24 cellular contexts compared by ENCODE assay signal in genomic region chr3:30908466-30909037, GRCh38. TPM values are rescaled to one million over a fixed set of nuclear protein-coding genes. Genes with fewer than 3 reads are reported as not detected.
A peak's percentile ranks its signal among the peaks of the same experiment; 100 is the strongest.
DNase-seq lines count a peak whose midpoint lies in the region; ATAC-seq and TF ChIP-seq lines count a peak whose summit lies in the region.
"Had no signal": no experiment of that assay in that cellular context is flagged by ENCODE, and none has a peak within 500 bp of the region (broad histone marks: within the 10 kb centered on the region; RNA-seq: fewer than 3 reads in every experiment).

No MANE protein-coding gene starts in this region.

- no peaks in the 10 kb centered on the region for H3K36me3 Mint-ChIP-seq in MCF 10A (ENCODE audit: insufficient read depth, unreplicated experiment)
- H3K36me3 Mint-ChIP-seq: CD4-positive, alpha-beta memory T cell had no signal

- no TSS peak for BruUV-seq in MCF 10A (replicated peaks; lab: Mats Ljungman, UMichigan)

- POLR2A ChIA-PET in MCF 10A (lab: Yijun Ruan, JAX) = no interaction called here

- no peaks in the 10 kb centered on the region for H3K4me1 Mint-ChIP-seq in MCF 10A (ENCODE audit: insufficient read depth, unreplicated experiment)

- no peak overlapping the region for H3K4me3 ChIP-seq in coronary artery

- H3K4me3 Mint-ChIP-seq in MCF 10A (ENCODE audit: unreplicated experiment) = no peak overlapping the region
- H3K4me3 Mint-ChIP-seq: CD4-positive, alpha-beta memory T cell; HFFc6 had no signal

- H3K27me3 Mint-ChIP-seq in MCF 10A (ENCODE audit: insufficient read depth, unreplicated experiment) = no peaks in the 10 kb centered on the region
- H3K27me3 Mint-ChIP-seq: CD4-positive, alpha-beta memory T cell had no signal

- CTCF ChIA-PET in MCF 10A (lab: Yijun Ruan, JAX) = interaction anchor here (0.7 kb wide), 1 partner anchor 58 kb away, joined by 3 read pairs; no protein-coding TSS in a partner anchor

- no peak overlapping the region for H3K27ac ChIP-seq in coronary artery

- TF ChIP-seq CTCF in coronary artery (IDR thresholded peaks at IDR 0.05) = no peak
- no peak for TF ChIP-seq CTCF in MCF 10A (IDR thresholded peaks at IDR 0.05; ENCODE audit: unreplicated experiment)

- intact Hi-C loops in MCF 10A (cut with micrococcal nuclease) = no loop called here

- no peak overlapping the region for H3K27ac Mint-ChIP-seq in MCF 10A (ENCODE audit: low read depth, unreplicated experiment)
- H3K27ac Mint-ChIP-seq: CD4-positive, alpha-beta memory T cell; HFFc6 had no signal

- no peak for ATAC-seq in GM19023 (IDR thresholded peaks at IDR 0.05; ENCODE audit: unreplicated experiment)
- ATAC-seq: HepG2 had no signal

- no peaks in the 10 kb centered on the region for H3K9me3 Mint-ChIP-seq in MCF 10A (ENCODE audit: unreplicated experiment)
- H3K9me3 Mint-ChIP-seq: CD4-positive, alpha-beta memory T cell; HFFc6 had no signal

- DNase-seq in NCI-H2107 treated with DMSO at 0.1 percent for 48 hours (lab: John Stamatoyannopoulos, UW; ENCODE audit: unreplicated experiment) (peak; percentile 56), NCI-H2107 (lab: John Stamatoyannopoulos, UW) (no peak), NCI-H1930 (lab: John Stamatoyannopoulos, UW) (peak; percentile 22 to 30), NCI-H748 (lab: John Stamatoyannopoulos, UW; ENCODE audit: unreplicated experiment) (peak; percentile 93), T-helper 1 cell (no peak), coronary artery (ENCODE audit: low spot score) (no peak), MCF 10A (ENCODE audit: unreplicated experiment) (no peak)
- DNase-seq: 8988T; BE2C; CD4-positive, alpha-beta memory T cell; DND-41; HFFc6; KG1; NCI-H1092; NCI-H2171; NK-92 treated with Interleukin-12 subunit alpha and Interleukin-12 subunit beta, amount 100 ng/mL, for 24 hours; SHP77; SK-N-SH had no signal

RNA-seq across cellular contexts. Expression of gene GADL1, which starts 14.1 kb away (rescaled TPM):
- total RNA-seq in MCF 10A (2022) = not detected in 2 replicates
- total RNA-seq: CD4-positive, alpha-beta memory T cell; H4; HepG2; HFFc6; NCI-H460; OCI-LY7; T-helper 1 cell treated with Interleukin-12 subunit alpha and Interleukin-12 subunit beta and Interleukin-4 antibody, amounts not matched to agents 30 ng/mL and 1 ng/mL, for 36 hours had no signal

Comparison
In these comparisons a context has a peak if more than half of its experiments do, and no peak if none do; other contexts are left out.
1. DNase-seq: peak in NCI-H2107 treated with DMSO at 0.1 percent for 48 hours (single experiment), NCI-H1930 (2 of 2) and NCI-H748 (single experiment); none in NCI-H2107 (single experiment), T-helper 1 cell (0 of 5), coronary artery (single experiment) and MCF 10A (single experiment).